Comparison of ENCODE assay signal across 8 cellular contexts in genomic region chrX:15737188-15737956, GRCh38. TPM values are rescaled to one million over a fixed set of nuclear protein-coding genes. Genes with fewer than 3 reads are reported as not detected.
DNase-seq lines count a peak whose midpoint lies in the region; ATAC-seq, FAIRE-seq and TF ChIP-seq lines count a peak whose summit lies in the region.

No MANE protein-coding gene starts in this region.

- peak overlapping the region; percentile 85 for H2AFZ ChIP-seq in GM23248

- H3F3A ChIP-seq in GM23248 (ENCODE audit: insufficient read depth), result peaks cover 4% of the 10 kb centered on the region; the same call in 1 of the 2 replicates

- CTCF ChIA-PET in A549 (lab: Yijun Ruan, JAX), result interaction anchor here (0.6 kb wide), 1 partner anchor 291 kb away, joined by 3 read pairs; no protein-coding TSS in a partner anchor

- peak overlapping the region; percentile 84 for H3K4me3 Mint-ChIP-seq in activated naive CD8-positive, alpha-beta T cell

- no peaks in the 10 kb centered on the region for H3K36me3 Mint-ChIP-seq in activated naive CD8-positive, alpha-beta T cell

- H3K27ac ChIP-seq in A549 (peak overlapping the region in 1 of 2 experiments; percentile 69; a peak in 3 of 6 replicates), GM23248 (no peak overlapping the region)

- peaks cover 40% of the 10 kb centered on the region for H3K4me1 Mint-ChIP-seq in activated naive CD8-positive, alpha-beta T cell (ENCODE audit: low read depth)

- no peak for TF ChIP-seq RAD21 in A549 (conservative IDR thresholded peaks at IDR 0.05 in 1 of 2, IDR thresholded peaks at IDR 0.05 in 1 of 2)

- H3K27me3 ChIP-seq in GM23248 (replicated peaks; ENCODE audit: insufficient read depth), result no peaks in the 10 kb centered on the region
- H3K27me3 ChIP-seq in kidney epithelial cell (ENCODE audit: control insufficient read depth, insufficient read depth, low read length), result no peaks in the 10 kb centered on the region

- POLR2A ChIA-PET in A549 (lab: Yijun Ruan, JAX), result interaction anchor here (0.7 to 0.9 kb wide), 2 partner anchors 62 to 982 kb away, joined by 3 to 4 read pairs; partner anchors contain the start of gene SYAP1

- peak overlapping the region; percentile 84 for H3K4me2 ChIP-seq in A549
- peak overlapping the region; percentile 75 for H3K4me2 ChIP-seq in GM23248 (ENCODE audit: unreplicated experiment)

- H3K9me3 ChIP-seq in A549 (no peaks in the 10 kb centered on the region), GM23248 (ENCODE audit: low read depth) (no peaks in the 10 kb centered on the region)

- ATAC-seq in A549 (peak; percentile 12 to 16; a peak in 3 of 6 replicates), GM21786 (IDR thresholded peaks at IDR 0.05; ENCODE audit: unreplicated experiment) (no peak)

- H3K4me3 ChIP-seq in A549, result peak overlapping the region; percentile 46
- H3K4me3 ChIP-seq in GM23248, result peak overlapping the region; percentile 72
- peak overlapping the region; percentile 15 for H3K4me3 ChIP-seq in kidney epithelial cell (ENCODE audit: low read depth, low read length)

- in situ Hi-C loops in GM23248 (cut with MboI), result no loop called here

- TF ChIP-seq POLR2A in A549 (IDR thresholded peaks at IDR 0.05; ENCODE audit: low read length), result no peak
- TF ChIP-seq POLR2A in GM12892 (IDR thresholded peaks at IDR 0.05; ENCODE audit: low read depth, low read length), result no peak

- WGBS in A549 (ENCODE audit: missing lambda C conversion rate), result 11% methylated on average over 12 of the region's 14 CpGs
- WGBS in GM23248 (ENCODE audit: low coverage in 1 of 2, low lambda C conversion rate in 2 of 2, missing lambda C conversion rate in 2 of 2), 2 experiments, result 3 to 5% methylated on average over 9 to 14 of the region's 14 CpGs

- peak overlapping the region; percentile 61 for H3K27ac Mint-ChIP-seq in activated naive CD8-positive, alpha-beta T cell

- no peaks in the 10 kb centered on the region for H3K9me2 ChIP-seq in GM23248 (ENCODE audit: insufficient read depth)

- DNase-seq in A549 (ENCODE audit: low read depth in 1 of 2, low spot score in 1 of 2) (no peak), GM23248 (peak; percentile 26), kidney epithelial cell (ENCODE audit: low read depth) (no peak), NCI-H226 (no peak), GM12892 (ENCODE audit: insufficient read length) (no peak)
- DNase-seq in stimulated activated CD4-positive, alpha-beta T cell treated with anti-CD3 and anti-CD28 coated beads, Interleukin-4, amount 100 ng/mL, for 24 hours, result no peak

- TF ChIP-seq CTCF in A549 (IDR thresholded peaks at IDR 0.05) (no peak), kidney epithelial cell (IDR thresholded peaks at IDR 0.05; ENCODE audit: insufficient read depth, low read length, poor library complexity, severe bottlenecking) (no peak)

- no peaks in the 10 kb centered on the region for H4K20me1 ChIP-seq in GM23248 (ENCODE audit: insufficient read depth)

- no peaks in the 10 kb centered on the region for H3K9me3 Mint-ChIP-seq in activated naive CD8-positive, alpha-beta T cell (ENCODE audit: low read depth)

- H3K36me3 ChIP-seq in GM23248 (ENCODE audit: low read depth) (no peaks in the 10 kb centered on the region), kidney epithelial cell (ENCODE audit: control insufficient read depth, insufficient read depth, low read length) (no peaks in the 10 kb centered on the region)

- H3K4me1 ChIP-seq in A549, result peaks cover 26% of the 10 kb centered on the region
- H3K4me1 ChIP-seq in GM23248 (ENCODE audit: insufficient read depth), result no peaks in the 10 kb centered on the region

- no peak for FAIRE-seq in A549 (lab: Jason Lieb, UNC)
- FAIRE-seq in GM12892 (lab: Jason Lieb, UNC), result no peak

- no peaks in the 10 kb centered on the region for H3K79me2 ChIP-seq in GM23248 (ENCODE audit: insufficient read depth)

- no peaks in the 10 kb centered on the region for H3K27me3 Mint-ChIP-seq in activated naive CD8-positive, alpha-beta T cell

- peak overlapping the region; percentile 68 for H3K9ac ChIP-seq in GM23248

- no peak for TF ChIP-seq EP300 in A549 (IDR thresholded peaks at IDR 0.05)

TF ChIP-seq in A549, 52 proteins besides CTCF, POLR2A, EP300 and RAD21:
- TF ChIP-seq JUNB (IDR thresholded peaks at IDR 0.05) (no peak), SMC3 (IDR thresholded peaks at IDR 0.05) (no peak)

RNA-seq across cellular contexts. Expression of gene CA5B, which starts 0.7 kb away (rescaled TPM):
- polyA plus RNA-seq in A549 (2011; rRNA removed) (11.3 and 12.5 TPM in 2 replicates), A549 (2017; fragmentation: RNase III; extraction: RNeasy Plus Mini Kit Qiagen cat#74134 plus additional on column Dnase treatment) (2.7 to 5.8 TPM (median 5.2 TPM) in 3 replicates), GM23248 (2016; fragmentation: Nextera tagmentation; extraction: Ambion mirVana) (3.0 and 6.4 TPM in 2 replicates)
- polyA plus RNA-seq in A549 (2012; cell fraction: cytosol; rRNA removed), result 1.4 and 1.9 TPM in 2 replicates
- 1.5 and 2.1 TPM in 2 replicates for polyA plus RNA-seq in A549 (2012; cell fraction: nucleus; rRNA removed)
- polyA minus RNA-seq in A549 (2011; rRNA and poly(A)+ RNA removed), result 16.3 and 16.5 TPM in 2 replicates
- total RNA-seq in GM23248 (2014; rRNA removed; shearing (Covaris generic)), result 7.8 and 8.2 TPM in 2 replicates
- 6.1 and 8.4 TPM in 2 replicates for total RNA-seq in kidney epithelial cell
- polyA plus RNA-seq in GM12892 (2012; ENCODE audit: missing spikeins), result 4.1 TPM

RNA-seq across cellular contexts. Expression of gene ZRSR2, which starts 52.9 kb away (rescaled TPM):
- 8.5 and 10.5 TPM in 2 replicates for polyA plus RNA-seq in A549 (2011; rRNA removed)
- 3.7 and 4.3 TPM in 2 replicates for polyA plus RNA-seq in A549 (2012; cell fraction: cytosol; rRNA removed)
- polyA plus RNA-seq in A549 (2012; cell fraction: nucleus; rRNA removed), result 3.6 and 7.6 TPM in 2 replicates
- 11.0 to 12.0 TPM (median 11.7 TPM) in 3 replicates for polyA plus RNA-seq in A549 (2017; fragmentation: RNase III; extraction: RNeasy Plus Mini Kit Qiagen cat#74134 plus additional on column Dnase treatment)
- 1.6 and 3.1 TPM in 2 replicates for polyA minus RNA-seq in A549 (2011; rRNA and poly(A)+ RNA removed)
- 1.4 and 4.1 TPM in 2 replicates for total RNA-seq in GM23248 (2014; rRNA removed; shearing (Covaris generic))
- 5.3 and 9.9 TPM in 2 replicates for polyA plus RNA-seq in GM23248 (2016; fragmentation: Nextera tagmentation; extraction: Ambion mirVana)
- total RNA-seq in kidney epithelial cell, result 6.0 and 7.1 TPM in 2 replicates
- 23.3 TPM for polyA plus RNA-seq in GM12892 (2012; ENCODE audit: missing spikeins)

Comparison
In these comparisons a context has a peak if more than half of its experiments do, and no peak if none do; other contexts are left out.
1. H3K4me3 ChIP-seq: peak in every context shown above with its lines; median percentile 72 in GM23248; 46 in A549; 15 in kidney epithelial cell.